18 cellular contexts compared by ENCODE assay signal in genomic region chr7:127484954-127485353, GRCh38.
DNase-seq lines count a peak whose midpoint lies in the region; ATAC-seq and TF ChIP-seq lines count a peak whose summit lies in the region.
"Had no signal": no experiment of that assay in that cellular context is flagged by ENCODE, and none has a peak within 500 bp of the region (broad histone marks: within the 10 kb centered on the region; RNA-seq: fewer than 3 reads in every experiment).

No MANE protein-coding gene starts in this region.

- peak overlapping the region; percentile 74 for H3K4me3 Mint-ChIP-seq in activated naive CD4-positive, alpha-beta T cell treated with anti-CD3 and anti-CD28 coated beads, Interleukin-2, amount 50 U/mL, for 24 hours
- peak overlapping the region; percentile 8 for H3K4me3 Mint-ChIP-seq in activated naive CD8-positive, alpha-beta T cell treated with anti-CD3 and anti-CD28 coated beads, Interleukin-2, amount 10 ng/mL, durations not matched to agents 7 days and 5 days

- no peak overlapping the region for H3K4me2 ChIP-seq in DND-41 (ENCODE audit: insufficient read depth, low read length)
- H3K4me2 ChIP-seq: PC-9 had no signal

- H3K4me1 ChIP-seq in DND-41 (ENCODE audit: insufficient read depth, low read length): no peaks in the 10 kb centered on the region

- H3K9ac ChIP-seq in DND-41 (ENCODE audit: low read depth, low read length): no peak overlapping the region

- no peak overlapping the region for H3K4me3 ChIP-seq in DND-41 (ENCODE audit: low read depth in 1 of 2, low read length in 2 of 2)
- H3K4me3 ChIP-seq: PC-9 had no signal

- H3K36me3 ChIP-seq in DND-41 (ENCODE audit: insufficient read depth, low read length): no peaks in the 10 kb centered on the region

- no peaks in the 10 kb centered on the region for H3K9me3 ChIP-seq in DND-41 (ENCODE audit: insufficient read depth, low read length, severe bottlenecking)

- POLR2A ChIA-PET in activated naive CD8-positive, alpha-beta T cell treated with anti-CD3 and anti-CD28 coated beads, Interleukin-2, amount 10 ng/mL, durations not matched to agents 7 days and 5 days (lab: Charles Lee): no interaction called here

- no peak overlapping the region for H3K27ac ChIP-seq in DND-41 (ENCODE audit: low read length)
- H3K27ac ChIP-seq: PC-9, RWPE1 had no signal

- H3K79me2 ChIP-seq in DND-41 (ENCODE audit: insufficient read depth, low read length): no peaks in the 10 kb centered on the region

- no peaks in the 10 kb centered on the region for H3K9me3 Mint-ChIP-seq in activated naive CD4-positive, alpha-beta T cell treated with anti-CD3 and anti-CD28 coated beads, Interleukin-2, amount 50 U/mL, for 24 hours
- no peaks in the 10 kb centered on the region for H3K9me3 Mint-ChIP-seq in activated naive CD4-positive, alpha-beta T cell treated with anti-CD3 and anti-CD28 coated beads, Interleukin-2, amount 50 U/mL, for 72 hours
- no peaks in the 10 kb centered on the region for H3K9me3 Mint-ChIP-seq in activated naive CD8-positive, alpha-beta T cell treated with anti-CD3 and anti-CD28 coated beads, Interleukin-2, amount 10 ng/mL, durations not matched to agents 7 days and 5 days

- ATAC-seq in activated naive CD4-positive, alpha-beta T cell treated with anti-CD3 and anti-CD28 coated beads, Interleukin-2, amount 50 U/mL, for 72 hours: no peak
- ATAC-seq in DND-41 (ENCODE audit: insufficient read depth, low read depth): peak; percentile 40; the same call in 1 of the 3 replicates
- ATAC-seq in activated naive CD8-positive, alpha-beta T cell treated with anti-CD3 and anti-CD28 coated beads, Interleukin-2, amount 10 ng/mL, durations not matched to agents 7 days and 5 days (ENCODE audit: low read depth): no peak
- ATAC-seq in GM19324 (IDR thresholded peaks at IDR 0.05; ENCODE audit: low FRiP score, unreplicated experiment): no peak
- ATAC-seq in left lobe of liver: no peak
- ATAC-seq: HepG2 had no signal

- peaks cover under 1% of the 10 kb centered on the region for H3K36me3 Mint-ChIP-seq in activated naive CD4-positive, alpha-beta T cell treated with anti-CD3 and anti-CD28 coated beads, Interleukin-2, amount 50 U/mL, for 24 hours
- H3K36me3 Mint-ChIP-seq in activated naive CD4-positive, alpha-beta T cell treated with anti-CD3 and anti-CD28 coated beads, Interleukin-2, amount 50 U/mL, for 72 hours: no peaks in the 10 kb centered on the region
- no peaks in the 10 kb centered on the region for H3K36me3 Mint-ChIP-seq in activated naive CD8-positive, alpha-beta T cell treated with anti-CD3 and anti-CD28 coated beads, Interleukin-2, amount 10 ng/mL, durations not matched to agents 7 days and 5 days

- no peak overlapping the region for H2AFZ ChIP-seq in DND-41 (ENCODE audit: low read depth, low read length)
- H2AFZ ChIP-seq: PC-9 had no signal

- no peak overlapping the region for H3K27ac Mint-ChIP-seq in activated naive CD4-positive, alpha-beta T cell treated with anti-CD3 and anti-CD28 coated beads, Interleukin-2, amount 50 U/mL, for 24 hours
- H3K27ac Mint-ChIP-seq in activated naive CD4-positive, alpha-beta T cell treated with anti-CD3 and anti-CD28 coated beads, Interleukin-2, amount 50 U/mL, for 72 hours: no peak overlapping the region
- no peak overlapping the region for H3K27ac Mint-ChIP-seq in activated naive CD8-positive, alpha-beta T cell treated with anti-CD3 and anti-CD28 coated beads, Interleukin-2, amount 10 ng/mL, durations not matched to agents 7 days and 5 days

- H3K27me3 Mint-ChIP-seq in activated naive CD4-positive, alpha-beta T cell treated with anti-CD3 and anti-CD28 coated beads, Interleukin-2, amount 50 U/mL, for 24 hours: peaks cover 8% of the 10 kb centered on the region
- no peaks in the 10 kb centered on the region for H3K27me3 Mint-ChIP-seq in activated naive CD8-positive, alpha-beta T cell treated with anti-CD3 and anti-CD28 coated beads, Interleukin-2, amount 10 ng/mL, durations not matched to agents 7 days and 5 days

- H3K27me3 ChIP-seq in DND-41 (ENCODE audit: insufficient read depth, low read length, poor library complexity): peaks cover 7% of the 10 kb centered on the region

- no peak for TF ChIP-seq CTCF in DND-41 (IDR thresholded peaks at IDR 0.05; ENCODE audit: borderline replicate concordance, extremely low read depth, low read length, poor library complexity, severe bottlenecking)

- peaks cover 13% of the 10 kb centered on the region for H3K4me1 Mint-ChIP-seq in activated naive CD4-positive, alpha-beta T cell treated with anti-CD3 and anti-CD28 coated beads, Interleukin-2, amount 50 U/mL, for 24 hours
- peaks cover 5% of the 10 kb centered on the region for H3K4me1 Mint-ChIP-seq in activated naive CD8-positive, alpha-beta T cell treated with anti-CD3 and anti-CD28 coated beads, Interleukin-2, amount 10 ng/mL, durations not matched to agents 7 days and 5 days

- H4K20me1 ChIP-seq in DND-41 (ENCODE audit: insufficient read depth, low read length): no peaks in the 10 kb centered on the region

- DNase-seq in activated naive CD4-positive, alpha-beta T cell treated with anti-CD3 and anti-CD28 coated beads, Interleukin-2, amount 50 U/mL, for 72 hours (ENCODE audit: low spot score in 2 of 2): no peak
- DNase-seq in DND-41 (no peak), left lobe of liver (ENCODE audit: low spot score) (no peak), NCI-H524 treated with DMSO at 0.1 percent for 48 hours (lab: John Stamatoyannopoulos, UW) (no peak)
- DNase-seq in activated naive CD8-positive, alpha-beta T cell treated with anti-CD3 and anti-CD28 coated beads, Interleukin-2, amount 10 ng/mL, durations not matched to agents 7 days and 5 days: no peak
- DNase-seq: C1 segment of cervical spinal cord, COR-L47, DMS 273 treated with DMSO at 0.1 percent for 48 hours, KBM-7, MV-4-11, NCI-H187 treated with DMSO at 0.1 percent for 48 hours, NCI-H226, PC-9, SIG-M5 had no signal
